In the genomic region with DNA sequence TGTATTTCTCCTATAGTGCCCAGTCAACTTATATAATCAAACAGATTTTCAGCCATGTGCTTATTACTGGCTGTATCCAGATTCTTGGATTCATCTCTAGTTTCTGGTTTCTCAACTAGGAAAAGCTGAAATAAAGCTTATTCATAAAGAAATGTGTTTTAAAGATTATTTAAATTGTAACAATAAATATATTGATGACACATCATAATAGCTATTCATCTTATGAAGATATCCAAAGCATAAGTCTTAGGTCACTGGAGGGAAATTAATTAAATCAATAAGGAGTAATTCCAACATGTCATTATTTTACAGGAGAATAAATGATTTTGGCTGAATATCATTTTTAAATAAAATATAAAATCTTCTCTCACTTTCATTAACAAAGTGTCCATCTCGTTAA, we compare ENCODE assay signal across 2 cellular contexts.
A peak's percentile ranks its signal among the peaks of the same experiment; 100 is the strongest.
TF ChIP-seq lines count a peak whose summit lies in the region.

No MANE protein-coding gene starts in this region.

TF ChIP-seq in HepG2, 621 proteins besides CTCF, POLR2A, EP300 and RAD21:
- TF ChIP-seq MEF2D (CRISPR knock-in tag; IDR thresholded peaks at IDR 0.05), result no peak
- peak; percentile 65; the same call in 1 of the 2 replicates for TF ChIP-seq MAFF (IDR thresholded peaks at IDR 0.05; ENCODE audit: low read depth, low read length)
- peak; percentile 42 to 80; a peak in 3 of 4 replicates for TF ChIP-seq MAFK (conservative IDR thresholded peaks at IDR 0.05 in 1 of 2, IDR thresholded peaks at IDR 0.05 in 1 of 2; ENCODE audit: low read length in 2 of 2)
- TF ChIP-seq SMC3 (IDR thresholded peaks at IDR 0.05; ENCODE audit: low read length), result no peak
- no peak for TF ChIP-seq SP4 (CRISPR knock-in tag; IDR thresholded peaks at IDR 0.05)

TF ChIP-seq in K562, 482 proteins besides CTCF, POLR2A, EP300 and RAD21:
- TF ChIP-seq MAFG (tag; conservative IDR thresholded peaks at IDR 0.05) (peak; percentile 50), ZNF316 (IDR thresholded peaks at IDR 0.05) (peak; percentile 85), ZNF146 (CRISPR knock-in tag; IDR thresholded peaks at IDR 0.05; ENCODE audit: unreplicated experiment) (no peak), MAFF (IDR thresholded peaks at IDR 0.05; ENCODE audit: low read length) (0 out of 2 replicates have a peak, but pooled peaks have one; percentile 30), POLR2H (tag; IDR thresholded peaks at IDR 0.05; ENCODE audit: low read depth) (no peak), C11orf30 (IDR thresholded peaks at IDR 0.05; ENCODE audit: low read depth) (peak; percentile 54), MAFK (IDR thresholded peaks at IDR 0.05; ENCODE audit: low read length) (peak; percentile 33; the same call in 1 of the 2 replicates)
